ENCODE assay signal across 17 cellular contexts in the genomic region with DNA sequence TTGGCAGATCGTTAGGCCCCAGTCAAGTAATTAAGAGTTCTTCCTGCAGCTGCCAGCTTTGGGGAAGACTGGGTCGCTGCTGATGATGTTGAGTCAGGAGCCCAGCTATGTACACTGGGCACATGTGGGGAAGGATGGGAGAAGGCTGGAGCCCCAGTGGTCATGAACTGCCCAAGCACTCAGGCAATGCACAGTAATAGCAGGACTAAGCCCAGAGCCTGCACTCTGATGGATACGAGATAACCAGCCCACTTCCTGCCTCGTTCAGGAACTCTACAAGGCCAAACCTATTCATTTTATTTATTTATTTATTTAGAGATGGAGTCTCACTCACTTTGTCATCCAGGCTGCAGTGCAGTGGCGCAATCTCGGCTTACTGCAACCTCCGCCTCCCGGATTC.
DNase-seq lines count a peak whose midpoint lies in the region; ATAC-seq, FAIRE-seq and TF ChIP-seq lines count a peak whose summit lies in the region.
"Had no signal": no experiment of that assay in that cellular context is flagged by ENCODE, and none has a peak within 500 bp of the region (broad histone marks: within the 10 kb centered on the region; RNA-seq: fewer than 3 reads in every experiment).

No MANE protein-coding gene starts in this region.

- peaks cover 37% of the 10 kb centered on the region for H3K4me1 Mint-ChIP-seq in activated naive CD4-positive, alpha-beta T cell treated with anti-CD3 and anti-CD28 coated beads, Interleukin-2, amount 10 ng/mL, durations not matched to agents 7 days and 5 days
- peaks cover 8% of the 10 kb centered on the region for H3K4me1 Mint-ChIP-seq in activated naive CD4-positive, alpha-beta T cell treated with anti-CD3 and anti-CD28 coated beads for 36 hours (ENCODE audit: low read depth)
- peaks cover 14% of the 10 kb centered on the region for H3K4me1 Mint-ChIP-seq in activated T-helper 17 cell treated with anti-CD3 and anti-CD28 coated beads, Interleukin-2, amount 50 U/mL, for 72 hours

- no peaks in the 10 kb centered on the region for H3K27me3 Mint-ChIP-seq in activated naive CD4-positive, alpha-beta T cell treated with anti-CD3 and anti-CD28 coated beads, Interleukin-2, amount 10 ng/mL, durations not matched to agents 7 days and 5 days
- H3K27me3 Mint-ChIP-seq in activated naive CD4-positive, alpha-beta T cell treated with anti-CD3 and anti-CD28 coated beads for 36 hours (ENCODE audit: low read depth), result peaks cover 2% of the 10 kb centered on the region
- no peaks in the 10 kb centered on the region for H3K27me3 Mint-ChIP-seq in activated T-helper 17 cell treated with anti-CD3 and anti-CD28 coated beads, Interleukin-2, amount 50 U/mL, for 72 hours

- no peak overlapping the region for H3K27ac Mint-ChIP-seq in activated naive CD4-positive, alpha-beta T cell treated with anti-CD3 and anti-CD28 coated beads, Interleukin-2, amount 10 ng/mL, durations not matched to agents 7 days and 5 days
- no peak overlapping the region for H3K27ac Mint-ChIP-seq in activated naive CD4-positive, alpha-beta T cell treated with anti-CD3 and anti-CD28 coated beads for 36 hours
- no peak overlapping the region for H3K27ac Mint-ChIP-seq in activated T-helper 17 cell treated with anti-CD3 and anti-CD28 coated beads, Interleukin-2, amount 50 U/mL, for 72 hours
- H3K27ac Mint-ChIP-seq: GM23338 had no signal

- intact Hi-C loops in activated naive CD4-positive, alpha-beta T cell treated with anti-CD3 and anti-CD28 coated beads for 36 hours (cut with micrococcal nuclease), result no loop called here

- peaks cover 14% of the 10 kb centered on the region for H3K36me3 Mint-ChIP-seq in activated naive CD4-positive, alpha-beta T cell treated with anti-CD3 and anti-CD28 coated beads, Interleukin-2, amount 10 ng/mL, durations not matched to agents 7 days and 5 days
- H3K36me3 Mint-ChIP-seq in activated naive CD4-positive, alpha-beta T cell treated with anti-CD3 and anti-CD28 coated beads for 36 hours (ENCODE audit: low read depth), result peaks cover 2% of the 10 kb centered on the region
- H3K36me3 Mint-ChIP-seq in activated T-helper 17 cell treated with anti-CD3 and anti-CD28 coated beads, Interleukin-2, amount 50 U/mL, for 72 hours (ENCODE audit: low read depth), result no peaks in the 10 kb centered on the region

- no peak overlapping the region for H3K4me3 ChIP-seq in NB4 (ENCODE audit: low read depth, low read length)
- H3K4me3 ChIP-seq: GM23338, SK-N-MC had no signal

- peaks cover 18% of the 10 kb centered on the region for H3K9me3 Mint-ChIP-seq in activated naive CD4-positive, alpha-beta T cell treated with anti-CD3 and anti-CD28 coated beads, Interleukin-2, amount 10 ng/mL, durations not matched to agents 7 days and 5 days
- peaks cover 12% of the 10 kb centered on the region for H3K9me3 Mint-ChIP-seq in activated naive CD4-positive, alpha-beta T cell treated with anti-CD3 and anti-CD28 coated beads for 36 hours
- H3K9me3 Mint-ChIP-seq in activated T-helper 17 cell treated with anti-CD3 and anti-CD28 coated beads, Interleukin-2, amount 50 U/mL, for 72 hours, result peaks cover 4% of the 10 kb centered on the region

- CTCF ChIA-PET in activated naive CD4-positive, alpha-beta T cell treated with anti-CD3 and anti-CD28 coated beads, Interleukin-2, amount 10 ng/mL, durations not matched to agents 7 days and 5 days (lab: Charles Lee), result no interaction called here
- CTCF ChIA-PET in activated naive CD4-positive, alpha-beta T cell treated with anti-CD3 and anti-CD28 coated beads for 36 hours (lab: Charles Lee), result no interaction called here

- no peak for FAIRE-seq in GM12891 (lab: Jason Lieb, UNC)

- peak; percentile 21 for DNase-seq in activated naive CD4-positive, alpha-beta T cell treated with anti-CD3 and anti-CD28 coated beads, Interleukin-2, amount 10 ng/mL, durations not matched to agents 7 days and 5 days
- DNase-seq in activated naive CD4-positive, alpha-beta T cell treated with anti-CD3 and anti-CD28 coated beads for 36 hours, result no peak
- DNase-seq in NB4 (ENCODE audit: low read depth), result peak; percentile 3
- no peak for DNase-seq in activated CD4-positive, CD25-positive, alpha-beta regulatory T cell treated with anti-CD3 and anti-CD28 coated beads, Interleukin-2, amount 50 U/mL, for 72 hours
- no peak for DNase-seq in GM12891 (ENCODE audit: insufficient read length, low spot score)
- DNase-seq: AML-193, DND-41, GDM1, MV-4-11, NCI-H1436 treated with DMSO at 0.1 percent for 48 hours, NCI-H2107, NCI-H446, PC-3 had no signal

- no peak for TF ChIP-seq CTCF in NB4 (IDR thresholded peaks at IDR 0.05; ENCODE audit: low read depth, low read length)

- peak; percentile 36 for ATAC-seq in activated T-helper 17 cell treated with anti-CD3 and anti-CD28 coated beads, Interleukin-2, amount 50 U/mL, for 72 hours (replicated peaks)
- no peak for ATAC-seq in HG03521 (IDR thresholded peaks at IDR 0.05; ENCODE audit: unreplicated experiment)
- ATAC-seq: GM23338, PC-3 had no signal

- no peak overlapping the region for H3K4me3 Mint-ChIP-seq in activated naive CD4-positive, alpha-beta T cell treated with anti-CD3 and anti-CD28 coated beads, Interleukin-2, amount 10 ng/mL, durations not matched to agents 7 days and 5 days
- H3K4me3 Mint-ChIP-seq in activated naive CD4-positive, alpha-beta T cell treated with anti-CD3 and anti-CD28 coated beads for 36 hours, result no peak overlapping the region
- no peak overlapping the region for H3K4me3 Mint-ChIP-seq in activated T-helper 17 cell treated with anti-CD3 and anti-CD28 coated beads, Interleukin-2, amount 50 U/mL, for 72 hours
- H3K4me3 Mint-ChIP-seq: GM23338 had no signal

- TF ChIP-seq POLR2A in NB4 (IDR thresholded peaks at IDR 0.05; ENCODE audit: extremely low read depth, insufficient read length), result no peak
- no peak for TF ChIP-seq POLR2A in GM12891 (IDR thresholded peaks at IDR 0.05; ENCODE audit: low read depth, low read length)

TF ChIP-seq in GM12891, 5 proteins besides CTCF, POLR2A, EP300 and RAD21:
- TF ChIP-seq POU2F2 (IDR thresholded peaks at IDR 0.05; ENCODE audit: low read depth, low read length), result no peak
- TF ChIP-seq TAF1 (IDR thresholded peaks at IDR 0.05; ENCODE audit: low read depth, low read length), result no peak
- no peak for TF ChIP-seq SPI1 (IDR thresholded peaks at IDR 0.05; ENCODE audit: low read depth, low read length)
- no peak for TF ChIP-seq PAX5 (IDR thresholded peaks at IDR 0.05; ENCODE audit: insufficient read depth, low read length, severe bottlenecking)
- no peak for TF ChIP-seq POLR2AphosphoS5 (IDR thresholded peaks at IDR 0.05; ENCODE audit: low read depth, low read length)

Comparison
In these comparisons a context has a peak if more than half of its experiments do, and no peak if none do; other contexts are left out.
1. DNase-seq: peak in activated naive CD4-positive, alpha-beta T cell treated with anti-CD3 and anti-CD28 coated beads, Interleukin-2, amount 10 ng/mL, durations not matched to agents 7 days and 5 days (single experiment) and NB4 (single experiment); none in activated naive CD4-positive, alpha-beta T cell treated with anti-CD3 and anti-CD28 coated beads for 36 hours (single experiment), activated CD4-positive, CD25-positive, alpha-beta regulatory T cell treated with anti-CD3 and anti-CD28 coated beads, Interleukin-2, amount 50 U/mL, for 72 hours (single experiment) and GM12891 (single experiment).